Comparison of ENCODE assay signal across 29 cellular contexts in genomic region chr2:235813398-235813797, GRCh38.
"Had no signal": no experiment of that assay in that cellular context is flagged by ENCODE, and none has a peak within 500 bp of the region (broad histone marks: within the 10 kb centered on the region; RNA-seq: fewer than 3 reads in every experiment).

No MANE protein-coding gene starts in this region.

- H3K27ac ChIP-seq: adrenal gland, body of pancreas, VCaP had no signal

- H3K27me3 Mint-ChIP-seq: activated B cell treated with CpG ODN at 0.5 μM for 24 hours; activated CD4-positive, alpha-beta memory T cell treated with anti-CD3 and anti-CD28 coated beads, Interleukin-2, amount 10 ng/mL, durations not matched to agents 7 days and 5 days; activated CD4-positive, alpha-beta T cell treated with anti-CD3 and anti-CD28 coated beads, Interleukin-2, amount 10 ng/mL, durations not matched to agents 24 days and 14 days; activated naive CD8-positive, alpha-beta T cell treated with anti-CD3 and anti-CD28 coated beads for 36 hours; activated T-cell treated with anti-CD3 and anti-CD28 coated beads, Interleukin-2, amount 50 U/mL, for 24 hours had no signal

- H3K27me3 ChIP-seq: adrenal gland, body of pancreas had no signal

- H3K9me3 ChIP-seq: adrenal gland, body of pancreas had no signal

- H3K4me1 ChIP-seq: adrenal gland, body of pancreas had no signal

- H3K27ac Mint-ChIP-seq: activated B cell treated with CpG ODN at 0.5 μM for 24 hours; activated CD4-positive, alpha-beta memory T cell treated with anti-CD3 and anti-CD28 coated beads, Interleukin-2, amount 10 ng/mL, durations not matched to agents 7 days and 5 days; activated CD4-positive, alpha-beta T cell treated with anti-CD3 and anti-CD28 coated beads, Interleukin-2, amount 10 ng/mL, durations not matched to agents 24 days and 14 days; activated CD8-positive, alpha-beta T cell treated with anti-CD3 and anti-CD28 coated beads, Interleukin-2, amount 10 ng/mL, durations not matched to agents 7 days and 5 days; activated naive CD4-positive, alpha-beta T cell treated with anti-CD3 and anti-CD28 coated beads for 36 hours; activated naive CD4-positive, alpha-beta T cell treated with anti-CD3 and anti-CD28 coated beads, Interleukin-2, amount 50 U/mL, for 72 hours; activated naive CD8-positive, alpha-beta T cell treated with anti-CD3 and anti-CD28 coated beads for 36 hours; activated T-cell treated with anti-CD3 and anti-CD28 coated beads, Interleukin-2, amount 50 U/mL, for 24 hours; T-helper 1 cell treated with Interleukin-12 subunit alpha and Interleukin-12 subunit beta and Interleukin-4 antibody, amounts not matched to agents 30 μg/mL and 1 μg/mL, for 36 hours; T-helper 2 cell treated with Interferon-gamma antibody and Interleukin-4, amounts not matched to agents 5 μg/mL and 100 μg/mL, for 36 hours had no signal

- ATAC-seq: activated CD8-positive, alpha-beta T cell treated with anti-CD3 and anti-CD28 coated beads, Interleukin-2, amount 10 ng/mL, durations not matched to agents 7 days and 5 days; activated naive CD4-positive, alpha-beta T cell treated with anti-CD3 and anti-CD28 coated beads, Interleukin-2, amount 50 U/mL, for 72 hours; body of pancreas had no signal

- H3K9me3 Mint-ChIP-seq: activated B cell treated with CpG ODN at 0.5 μM for 24 hours; activated CD4-positive, alpha-beta memory T cell treated with anti-CD3 and anti-CD28 coated beads, Interleukin-2, amount 10 ng/mL, durations not matched to agents 7 days and 5 days; activated CD4-positive, alpha-beta T cell treated with anti-CD3 and anti-CD28 coated beads, Interleukin-2, amount 10 ng/mL, durations not matched to agents 24 days and 14 days; activated naive CD4-positive, alpha-beta T cell treated with anti-CD3 and anti-CD28 coated beads for 36 hours; activated naive CD4-positive, alpha-beta T cell treated with anti-CD3 and anti-CD28 coated beads, Interleukin-2, amount 50 U/mL, for 72 hours; activated naive CD8-positive, alpha-beta T cell treated with anti-CD3 and anti-CD28 coated beads for 36 hours; activated T-cell treated with anti-CD3 and anti-CD28 coated beads, Interleukin-2, amount 50 U/mL, for 24 hours; T-helper 1 cell treated with Interleukin-12 subunit alpha and Interleukin-12 subunit beta and Interleukin-4 antibody, amounts not matched to agents 30 μg/mL and 1 μg/mL, for 36 hours; T-helper 2 cell treated with Interferon-gamma antibody and Interleukin-4, amounts not matched to agents 5 μg/mL and 100 μg/mL, for 36 hours had no signal

- H3K36me3 ChIP-seq: adrenal gland had no signal

- H3K4me3 Mint-ChIP-seq: activated B cell treated with CpG ODN at 0.5 μM for 24 hours; activated CD4-positive, alpha-beta memory T cell treated with anti-CD3 and anti-CD28 coated beads, Interleukin-2, amount 10 ng/mL, durations not matched to agents 7 days and 5 days; activated CD4-positive, alpha-beta T cell treated with anti-CD3 and anti-CD28 coated beads, Interleukin-2, amount 10 ng/mL, durations not matched to agents 24 days and 14 days; activated CD8-positive, alpha-beta T cell treated with anti-CD3 and anti-CD28 coated beads, Interleukin-2, amount 10 ng/mL, durations not matched to agents 7 days and 5 days; activated naive CD4-positive, alpha-beta T cell treated with anti-CD3 and anti-CD28 coated beads for 36 hours; activated naive CD8-positive, alpha-beta T cell treated with anti-CD3 and anti-CD28 coated beads for 36 hours; activated T-cell treated with anti-CD3 and anti-CD28 coated beads, Interleukin-2, amount 50 U/mL, for 24 hours; T-helper 1 cell treated with Interleukin-12 subunit alpha and Interleukin-12 subunit beta and Interleukin-4 antibody, amounts not matched to agents 30 μg/mL and 1 μg/mL, for 36 hours; T-helper 2 cell treated with Interferon-gamma antibody and Interleukin-4, amounts not matched to agents 5 μg/mL and 100 μg/mL, for 36 hours had no signal

- DNase-seq: activated B cell treated with CpG ODN at 0.5 μM for 24 hours; activated CD4-positive, alpha-beta memory T cell treated with anti-CD3 and anti-CD28 coated beads, Interleukin-2, amount 10 ng/mL, durations not matched to agents 7 days and 5 days; activated CD4-positive, alpha-beta T cell treated with anti-CD3 and anti-CD28 coated beads for 4 hours; activated CD4-positive, alpha-beta T cell treated with anti-CD3 and anti-CD28 coated beads, Interleukin-2, amount 10 ng/mL, durations not matched to agents 24 days and 14 days; activated CD4-positive, alpha-beta T cell treated with anti-CD3 and anti-CD28 coated beads, Interleukin-2, amount 50 U/mL, for 1 hour; activated CD4-positive, alpha-beta T cell treated with anti-CD3 and anti-CD28 coated beads, Interleukin-2, amount 50 U/mL, for 4 hours; activated CD4-positive, CD25-positive, alpha-beta regulatory T cell treated with anti-CD3 and anti-CD28 coated beads, Interleukin-2, amount 50 U/mL, for 72 hours; activated CD8-positive, alpha-beta memory T cell treated with anti-CD3 and anti-CD28 coated beads, Interleukin-2, amount 50 U/mL, for 4 hours; activated CD8-positive, alpha-beta T cell treated with anti-CD3 and anti-CD28 coated beads, Interleukin-2, amount 10 ng/mL, durations not matched to agents 7 days and 5 days; activated effector memory CD4-positive, alpha-beta T cell treated with anti-CD3 and anti-CD28 coated beads, Interleukin-2, amount 50 U/mL, for 16 hours; activated gamma-delta T cell treated with Interleukin-2 at 50 U/mL for 16 hours; activated naive CD4-positive, alpha-beta T cell; activated naive CD4-positive, alpha-beta T cell treated with anti-CD3 and anti-CD28 coated beads for 36 hours; activated naive CD4-positive, alpha-beta T cell treated with anti-CD3 and anti-CD28 coated beads, Interleukin-2, amount 50 U/mL, for 16 hours; activated naive CD8-positive, alpha-beta T cell treated with anti-CD3 and anti-CD28 coated beads for 36 hours; activated T-cell treated with anti-CD3 and anti-CD28 coated beads, Interleukin-2, amount 50 U/mL, for 24 hours; activated T-cell treated with anti-CD3 and anti-CD28 coated beads, Interleukin-2, amount 50 U/mL, for 48 hours; adrenal gland; amniotic stem cell; body of pancreas; central memory CD4-positive, alpha-beta T cell; SW 1271; T-helper 1 cell; T-helper 2 cell; T-helper 9 cell had no signal

- H3K4me1 Mint-ChIP-seq: activated B cell treated with CpG ODN at 0.5 μM for 24 hours; activated CD4-positive, alpha-beta memory T cell treated with anti-CD3 and anti-CD28 coated beads, Interleukin-2, amount 10 ng/mL, durations not matched to agents 7 days and 5 days; activated CD4-positive, alpha-beta T cell treated with anti-CD3 and anti-CD28 coated beads, Interleukin-2, amount 10 ng/mL, durations not matched to agents 24 days and 14 days; activated naive CD8-positive, alpha-beta T cell treated with anti-CD3 and anti-CD28 coated beads for 36 hours had no signal

- H3K4me3 ChIP-seq: adrenal gland, body of pancreas had no signal

- H3K36me3 Mint-ChIP-seq: activated naive CD4-positive, alpha-beta T cell treated with anti-CD3 and anti-CD28 coated beads, Interleukin-2, amount 50 U/mL, for 72 hours; activated naive CD8-positive, alpha-beta T cell treated with anti-CD3 and anti-CD28 coated beads for 36 hours had no signal
